Comparison of ENCODE assay signal across 9 cellular contexts in the genomic region with DNA sequence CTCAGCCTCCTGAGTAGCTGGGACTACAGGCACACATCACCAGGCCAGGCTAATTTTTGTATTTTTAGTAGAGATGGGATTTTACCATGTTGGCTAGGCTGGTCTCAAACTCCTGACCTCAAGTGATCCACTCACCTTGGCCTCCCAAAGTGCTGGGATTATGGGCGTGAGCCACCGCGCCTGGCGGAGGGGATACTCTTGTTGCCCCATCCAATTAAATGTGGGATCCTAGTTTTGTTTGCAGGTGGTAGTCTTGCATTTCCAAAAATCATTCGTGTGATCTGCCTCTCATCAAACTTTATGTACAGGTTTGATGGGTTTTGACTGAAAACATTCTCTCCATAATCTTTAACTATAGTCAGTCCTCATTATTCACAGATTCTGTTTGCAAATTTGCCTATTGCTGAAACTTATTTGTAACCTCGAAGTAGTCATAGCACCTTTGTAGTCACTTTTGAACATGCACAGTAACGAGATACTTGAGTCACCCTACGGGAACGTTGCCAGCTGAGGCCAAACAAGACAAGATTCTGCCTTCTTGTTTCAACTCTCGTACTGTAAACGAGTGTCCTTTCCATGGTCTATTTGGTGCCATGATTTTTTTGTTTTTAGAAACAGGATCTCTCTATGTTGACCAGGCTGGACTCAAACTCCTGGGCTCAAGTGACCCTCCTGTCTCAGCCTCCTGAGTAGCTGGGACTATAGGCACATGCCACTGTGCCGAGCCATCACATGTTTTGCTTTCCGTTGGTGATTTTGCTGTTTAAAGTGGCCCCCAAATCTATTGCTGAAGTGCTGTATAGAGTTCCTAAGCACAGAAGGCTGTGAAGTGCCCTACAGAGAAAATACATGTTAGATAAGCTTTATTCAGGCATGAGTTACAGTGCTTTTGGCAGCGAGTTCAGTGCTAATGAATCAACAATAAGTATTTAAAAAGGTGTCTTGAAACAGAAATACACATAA. TPM values are rescaled to one million over a fixed set of nuclear protein-coding genes. Genes with fewer than 3 reads are reported as not detected.
DNase-seq lines count a peak whose midpoint lies in the region; ATAC-seq and TF ChIP-seq lines count a peak whose summit lies in the region.
"Had no signal": no experiment of that assay in that cellular context is flagged by ENCODE, and none has a peak within 500 bp of the region (broad histone marks: within the 10 kb centered on the region; RNA-seq: fewer than 3 reads in every experiment).

No MANE protein-coding gene starts in this region.

- H3K4me3 ChIP-seq in fibroblast of the aortic adventitia (ENCODE audit: low read depth, low read length) (no peak overlapping the region), thyroid gland (replicated peaks in 1 of 3) (no peak overlapping the region), Caco-2 (ENCODE audit: low read depth, low read length) (no peak overlapping the region)

- DNase-seq in activated naive CD4-positive, alpha-beta T cell treated with Interleukin-2 at 50 U/mL for 16 hours = peak; percentile 67
- DNase-seq in activated naive CD4-positive, alpha-beta T cell (lab: John Stamatoyannopoulos, UW) = no peak
- peak; percentile 71 for DNase-seq in SK-MEL-5 (ENCODE audit: low read depth, low spot score)
- peak; percentile 75 for DNase-seq in fibroblast of the aortic adventitia (ENCODE audit: low read depth)
- DNase-seq in thyroid gland = peak; percentile 56 to 73
- DNase-seq in germinal center (ENCODE audit: low spot score) = no peak
- no peak for DNase-seq in Caco-2
- DNase-seq: NCI-H1417 treated with DMSO at 0.1 percent for 48 hours had no signal

- H3K27me3 ChIP-seq in thyroid gland = no peaks in the 10 kb centered on the region
- H3K27me3 ChIP-seq in Caco-2 (replicated peaks; ENCODE audit: control insufficient read depth, insufficient read depth, low read length) = no peaks in the 10 kb centered on the region

- CTCF ChIA-PET in Caco-2 (lab: Charles Lee) = no interaction called here

- 59% methylated on average over 14 of the region's 14 CpGs for WGBS in thyroid gland, 2 donors

- in situ Hi-C loops in SK-MEL-5 (cut with HindIII; ENCODE audit: low pct_unique_long_range_greater_than_20kb, low sequenced_read_pairs) = no loop called here

- H3K27ac Mint-ChIP-seq in Caco-2 (ENCODE audit: unreplicated experiment) = no peak overlapping the region

- H3K36me3 ChIP-seq in thyroid gland (no peaks in the 10 kb centered on the region), Caco-2 (ENCODE audit: control insufficient read depth, insufficient read depth, low read length) (no peaks in the 10 kb centered on the region)

- POLR2A ChIA-PET in Caco-2 (lab: Charles Lee) = no interaction called here

- intact Hi-C loops in thyroid gland (cut with DNase I) (no loop called here), Caco-2 (cut with micrococcal nuclease; ENCODE audit: unreplicated experiment) (no loop called here)

- H3K9me3 Mint-ChIP-seq in Caco-2 (ENCODE audit: unreplicated experiment) = no peaks in the 10 kb centered on the region

- H3K9me3 ChIP-seq in thyroid gland = no peaks in the 10 kb centered on the region
- no peaks in the 10 kb centered on the region for H3K9me3 ChIP-seq in Caco-2

- TF ChIP-seq POLR2A in thyroid gland (IDR thresholded peaks at IDR 0.05) = no peak

- H3K27me3 Mint-ChIP-seq in Caco-2 (ENCODE audit: insufficient read depth, unreplicated experiment) = no peaks in the 10 kb centered on the region

- no peak for ATAC-seq in HG02938 (IDR thresholded peaks at IDR 0.05; ENCODE audit: unreplicated experiment)

- TF ChIP-seq CTCF in fibroblast of the aortic adventitia (IDR thresholded peaks at IDR 0.05; ENCODE audit: insufficient read depth, low read length) (no peak), thyroid gland (IDR thresholded peaks at IDR 0.05) (no peak), Caco-2 (IDR thresholded peaks at IDR 0.05; ENCODE audit: insufficient read depth in 1 of 2, low read depth in 1 of 2, low read length in 1 of 2, severe bottlenecking in 1 of 2, unreplicated experiment in 1 of 2) (no peak)

- no peak overlapping the region for H3K4me3 Mint-ChIP-seq in Caco-2 (ENCODE audit: unreplicated experiment)

- H3K36me3 Mint-ChIP-seq in Caco-2 (ENCODE audit: insufficient read depth, unreplicated experiment) = no peaks in the 10 kb centered on the region

- no peaks in the 10 kb centered on the region for H3K4me1 Mint-ChIP-seq in Caco-2 (ENCODE audit: low read depth, unreplicated experiment)

- peaks cover 6 to 31% of the 10 kb centered on the region in 2 donors for H3K4me1 ChIP-seq in thyroid gland
- no peaks in the 10 kb centered on the region for H3K4me1 ChIP-seq in Caco-2

- BruUV-seq in Caco-2 (replicated peaks; lab: Mats Ljungman, UMichigan) = no TSS peak

- peak overlapping the region in 1 of 3 donors; percentile 29 for H3K27ac ChIP-seq in thyroid gland

RNA-seq across cellular contexts. Expression of gene MAPK6, which starts 8.1 kb away (rescaled TPM):
- 48.2 and 54.5 TPM in 2 replicates for total RNA-seq in SK-MEL-5 (2014; rRNA removed; shearing (Covaris generic))
- polyA plus RNA-seq in SK-MEL-5 (2015; cell fraction: cytosol; rRNA removed) = 31.5 and 33.9 TPM in 2 replicates
- polyA plus RNA-seq in SK-MEL-5 (2015; cell fraction: nucleus; rRNA removed) = 24.5 and 27.7 TPM in 2 replicates
- total RNA-seq in fibroblast of the aortic adventitia (ENCODE audit: low replicate concordance) (32.3 and 74.9 TPM in 2 replicates), thyroid gland (10 to 100 TPM; 27.3 to 61.3 (median 30.9) TPM), Caco-2 (2022) (68.2 and 69.8 TPM in 2 replicates)

RNA-seq across cellular contexts. Expression of gene LEO1, which starts 39.3 kb away (rescaled TPM):
- 29.0 and 29.6 TPM in 2 replicates for total RNA-seq in SK-MEL-5 (2014; rRNA removed; shearing (Covaris generic))
- 23.3 and 24.8 TPM in 2 replicates for polyA plus RNA-seq in SK-MEL-5 (2015; cell fraction: cytosol; rRNA removed)
- polyA plus RNA-seq in SK-MEL-5 (2015; cell fraction: nucleus; rRNA removed) = 11.3 and 17.7 TPM in 2 replicates
- total RNA-seq in fibroblast of the aortic adventitia (ENCODE audit: low replicate concordance) = 21.3 and 55.7 TPM in 2 replicates
- total RNA-seq in thyroid gland = 10 to 100 TPM; 13.2 to 26.9 (median 19.5) TPM
- total RNA-seq in Caco-2 (2022) = 30.7 and 32.2 TPM in 2 replicates

Comparison
In these comparisons a context has a peak if more than half of its experiments do, and no peak if none do; other contexts are left out.
1. DNase-seq: peak in activated naive CD4-positive, alpha-beta T cell treated with Interleukin-2 at 50 U/mL for 16 hours (single experiment), SK-MEL-5 (single experiment), fibroblast of the aortic adventitia (single experiment) and thyroid gland (2 of 2); none in activated naive CD4-positive, alpha-beta T cell (0 of 4), germinal center (single experiment) and Caco-2 (0 of 2).